Comparison of ENCODE assay signal across 8 cellular contexts in genomic region chr2:37877457-37878315, GRCh38. TPM values are rescaled to one million over a fixed set of nuclear protein-coding genes. Genes with fewer than 3 reads are reported as not detected.
A peak's percentile ranks its signal among the peaks of the same experiment; 100 is the strongest.
DNase-seq lines count a peak whose midpoint lies in the region; ATAC-seq and TF ChIP-seq lines count a peak whose summit lies in the region.

No MANE protein-coding gene starts in this region.

- H3K9me3 Mint-ChIP-seq in CD4-positive, CD25-positive, alpha-beta regulatory T cell: no peaks in the 10 kb centered on the region
- H3K9me3 Mint-ChIP-seq in osteocyte (ENCODE audit: unreplicated experiment): no peaks in the 10 kb centered on the region

- H3K4me3 ChIP-seq in CD4-positive, CD25-positive, alpha-beta regulatory T cell (ENCODE audit: low read depth, low read length): no peak overlapping the region

- no peak overlapping the region for H3K27ac Mint-ChIP-seq in CD4-positive, CD25-positive, alpha-beta regulatory T cell
- H3K27ac Mint-ChIP-seq in osteocyte (ENCODE audit: unreplicated experiment): no peak overlapping the region

- no peak overlapping the region for H3K4me3 Mint-ChIP-seq in CD4-positive, CD25-positive, alpha-beta regulatory T cell
- H3K4me3 Mint-ChIP-seq in osteocyte (ENCODE audit: unreplicated experiment): peak overlapping the region; percentile 57

- peaks cover 34% of the 10 kb centered on the region for H3K27me3 Mint-ChIP-seq in CD4-positive, CD25-positive, alpha-beta regulatory T cell
- peaks cover 19% of the 10 kb centered on the region for H3K27me3 Mint-ChIP-seq in osteocyte (ENCODE audit: unreplicated experiment)

- H3K4me1 ChIP-seq in CD4-positive, CD25-positive, alpha-beta regulatory T cell (ENCODE audit: control insufficient read depth, insufficient read depth, low read length, poor library complexity, severe bottlenecking): peaks cover 4% of the 10 kb centered on the region

- H3K9me3 ChIP-seq in CD4-positive, CD25-positive, alpha-beta regulatory T cell (ENCODE audit: control insufficient read depth in 2 of 2, low read length in 2 of 2): no peaks in the 10 kb centered on the region

- peaks cover 10% of the 10 kb centered on the region for H3K27me3 ChIP-seq in CD4-positive, CD25-positive, alpha-beta regulatory T cell (ENCODE audit: control insufficient read depth, insufficient read depth, low read length)

- ATAC-seq in CD4-positive, CD25-positive, alpha-beta regulatory T cell (ENCODE audit: low read depth in 2 of 2): peak; percentile 64 to 72
- ATAC-seq in GM18520 (IDR thresholded peaks at IDR 0.05; ENCODE audit: unreplicated experiment) (peak; percentile 38), GM19455 (IDR thresholded peaks at IDR 0.05; ENCODE audit: unreplicated experiment) (no peak)

- TF ChIP-seq CTCF in VCaP (conservative IDR thresholded peaks at IDR 0.05) (peak; percentile 81), osteocyte (IDR thresholded peaks at IDR 0.05) (peak; percentile 83)

- no peaks in the 10 kb centered on the region for H3K36me3 ChIP-seq in CD4-positive, CD25-positive, alpha-beta regulatory T cell (ENCODE audit: control insufficient read depth, insufficient read depth, low read length)

- peaks cover 0 to 5% (median 4%) of the 10 kb centered on the region in 4 donors for H3K4me1 Mint-ChIP-seq in CD4-positive, CD25-positive, alpha-beta regulatory T cell
- H3K4me1 Mint-ChIP-seq in osteocyte (ENCODE audit: unreplicated experiment): peaks cover 9% of the 10 kb centered on the region

- no peaks in the 10 kb centered on the region for H3K36me3 Mint-ChIP-seq in CD4-positive, CD25-positive, alpha-beta regulatory T cell
- H3K36me3 Mint-ChIP-seq in osteocyte (ENCODE audit: unreplicated experiment): no peaks in the 10 kb centered on the region

- no peak overlapping the region for H3K27ac ChIP-seq in CD4-positive, CD25-positive, alpha-beta regulatory T cell (ENCODE audit: insufficient read depth, low read length, poor library complexity, severe bottlenecking)
- no peak overlapping the region; the same call in 1 of the 2 replicates for H3K27ac ChIP-seq in VCaP

- DNase-seq in CD4-positive, CD25-positive, alpha-beta regulatory T cell: peak in 2 of 3 donors; percentile 51 to 62
- DNase-seq in NCI-H1930 (lab: John Stamatoyannopoulos, UW) (peak; percentile 52 to 61), foreskin melanocyte (peak; percentile 71), osteocyte (ENCODE audit: extremely low spot score, unreplicated experiment) (no peak), GM19238 (ENCODE audit: insufficient read length, low spot score) (no peak)

RNA-seq across cellular contexts. Expression of gene RMDN2, which starts 47.4 kb away (rescaled TPM):
- 1.3 TPM for total RNA-seq in CD4-positive, CD25-positive, alpha-beta regulatory T cell
- 1 to 10 TPM; 1.7 to 3.2 (median 2.1) TPM for polyA plus RNA-seq in CD4-positive, CD25-positive, alpha-beta regulatory T cell
- total RNA-seq in osteocyte: 8.4 and 8.8 TPM in 2 replicates

Comparison
In these comparisons a context has a peak if more than half of its experiments do, and no peak if none do; other contexts are left out.
1. DNase-seq: peak in CD4-positive, CD25-positive, alpha-beta regulatory T cell (2 of 3), NCI-H1930 (2 of 2) and foreskin melanocyte (single experiment); none in osteocyte (single experiment) and GM19238 (single experiment).